Comparison of ENCODE assay signal across 1 cellular context in genomic region chr12:52023182-52023975, GRCh38.
TF ChIP-seq lines count a peak whose summit lies in the region.

No MANE protein-coding gene starts in this region.

TF ChIP-seq in K562, 482 proteins besides CTCF, POLR2A, EP300 and RAD21 (continues in another document):
- no peak for TF ChIP-seq E2F3 (CRISPR knock-in tag; IDR thresholded peaks at IDR 0.05)
- no peak for TF ChIP-seq ZBTB8A (IDR thresholded peaks at IDR 0.05; ENCODE audit: partially characterized antibody)
- no peak for TF ChIP-seq ZSCAN32 (CRISPR knock-in tag; IDR thresholded peaks at IDR 0.05)
- TF ChIP-seq ZNF224 (CRISPR knock-in tag; IDR thresholded peaks at IDR 0.05): no peak
- no peak for TF ChIP-seq ILF3 (IDR thresholded peaks at IDR 0.05; ENCODE audit: borderline replicate concordance)
- no peak for TF ChIP-seq XRCC3 (IDR thresholded peaks at IDR 0.05)
- no peak for TF ChIP-seq ZNF584 (CRISPR knock-in tag; IDR thresholded peaks at IDR 0.05; ENCODE audit: low read depth)
- peak; percentile 82; the same call in 1 of the 2 replicates for TF ChIP-seq ARID2 (IDR thresholded peaks at IDR 0.05)
- TF ChIP-seq NCOA4 (IDR thresholded peaks at IDR 0.05; ENCODE audit: partially characterized antibody): no peak
- TF ChIP-seq NFXL1 (CRISPR knock-in tag; IDR thresholded peaks at IDR 0.05): no peak
- TF ChIP-seq POLR2AphosphoS5 (IDR thresholded peaks at IDR 0.05; ENCODE audit: control insufficient read depth, insufficient read depth, low read depth, low read length): no peak
- no peak for TF ChIP-seq SNAPC5 (CRISPR knock-in tag; IDR thresholded peaks at IDR 0.05)
- no peak for TF ChIP-seq ARID4B (CRISPR knock-in tag; IDR thresholded peaks at IDR 0.05)
- no peak for TF ChIP-seq MIER1 (IDR thresholded peaks at IDR 0.05; ENCODE audit: low read depth)
- TF ChIP-seq ZNF561 (CRISPR knock-in tag; conservative IDR thresholded peaks at IDR 0.05): no peak
- TF ChIP-seq TBL1XR1 (IDR thresholded peaks at IDR 0.05; ENCODE audit: low read length in 2 of 2): no peak
- no peak for TF ChIP-seq FOXM1 (IDR thresholded peaks at IDR 0.05; ENCODE audit: low read depth)
- TF ChIP-seq FOXM1 (CRISPR knock-in tag; IDR thresholded peaks at IDR 0.05; ENCODE audit: low read depth): no peak
- no peak for TF ChIP-seq ESRRB (CRISPR knock-in tag; IDR thresholded peaks at IDR 0.05; ENCODE audit: borderline replicate concordance)
- no peak for TF ChIP-seq KDM5B (IDR thresholded peaks at IDR 0.05; ENCODE audit: insufficient replicate concordance, low read depth, low read length)
- TF ChIP-seq POLR2G (IDR thresholded peaks at IDR 0.05; ENCODE audit: low read depth, low read length): peak; percentile 30; the same call in 1 of the 2 replicates
- no peak for TF ChIP-seq TOE1 (IDR thresholded peaks at IDR 0.05; ENCODE audit: borderline replicate concordance)
- no peak for TF ChIP-seq TOE1 (CRISPR knock-in tag; IDR thresholded peaks at IDR 0.05; ENCODE audit: borderline replicate concordance, low read depth)
- TF ChIP-seq MBD2 (IDR thresholded peaks at IDR 0.05; ENCODE audit: borderline replicate concordance, low read depth): no peak
- TF ChIP-seq CHAMP1 (IDR thresholded peaks at IDR 0.05): no peak
- no peak for TF ChIP-seq BRD4 (IDR thresholded peaks at IDR 0.05)
- no peak for TF ChIP-seq ELF4 (CRISPR knock-in tag; IDR thresholded peaks at IDR 0.05)
- no peak for TF ChIP-seq ZC3H4 (CRISPR knock-in tag; IDR thresholded peaks at IDR 0.05; ENCODE audit: borderline replicate concordance)
- peak; percentile 74 for TF ChIP-seq EGR1 (conservative IDR thresholded peaks at IDR 0.05)
- TF ChIP-seq HBP1 (CRISPR knock-in tag; IDR thresholded peaks at IDR 0.05): 0 out of 2 replicates have a peak, but pooled peaks have one; percentile 41
- TF ChIP-seq NRF1 (conservative IDR thresholded peaks at IDR 0.05 in 1 of 2, IDR thresholded peaks at IDR 0.05 in 1 of 2): no peak
- TF ChIP-seq CCNT2 (IDR thresholded peaks at IDR 0.05; ENCODE audit: borderline replicate concordance, extremely low read depth, insufficient read length, low read depth, low read length): peak; percentile 11
- no peak for TF ChIP-seq RERE (CRISPR knock-in tag; IDR thresholded peaks at IDR 0.05; ENCODE audit: borderline replicate concordance)
- TF ChIP-seq ATF6 (CRISPR knock-in tag; IDR thresholded peaks at IDR 0.05): no peak
- TF ChIP-seq SIX5 (IDR thresholded peaks at IDR 0.05; ENCODE audit: borderline replicate concordance in 1 of 2, insufficient read depth in 1 of 2, low read depth in 1 of 2, low read length in 2 of 2): no peak
- no peak for TF ChIP-seq CREB3 (tag; conservative IDR thresholded peaks at IDR 0.05; ENCODE audit: low read depth)
- TF ChIP-seq ZNF445 (CRISPR knock-in tag; IDR thresholded peaks at IDR 0.05; ENCODE audit: low read depth): no peak
- 0 out of 2 replicates have a peak, but pooled peaks have one; percentile 18 for TF ChIP-seq NKRF (IDR thresholded peaks at IDR 0.05; ENCODE audit: borderline replicate concordance)
- peak; percentile 70; the same call in 1 of the 2 replicates for TF ChIP-seq CBX1 (IDR thresholded peaks at IDR 0.05; ENCODE audit: low read depth)
- no peak for TF ChIP-seq ZBED1 (IDR thresholded peaks at IDR 0.05)
- TF ChIP-seq MCM5 (IDR thresholded peaks at IDR 0.05; ENCODE audit: low read depth): no peak
- TF ChIP-seq ARID3A (IDR thresholded peaks at IDR 0.05; ENCODE audit: borderline replicate concordance, low read depth, low read length): no peak
- TF ChIP-seq ZNF133 (CRISPR knock-in tag; IDR thresholded peaks at IDR 0.05): no peak
